In the genomic region with DNA sequence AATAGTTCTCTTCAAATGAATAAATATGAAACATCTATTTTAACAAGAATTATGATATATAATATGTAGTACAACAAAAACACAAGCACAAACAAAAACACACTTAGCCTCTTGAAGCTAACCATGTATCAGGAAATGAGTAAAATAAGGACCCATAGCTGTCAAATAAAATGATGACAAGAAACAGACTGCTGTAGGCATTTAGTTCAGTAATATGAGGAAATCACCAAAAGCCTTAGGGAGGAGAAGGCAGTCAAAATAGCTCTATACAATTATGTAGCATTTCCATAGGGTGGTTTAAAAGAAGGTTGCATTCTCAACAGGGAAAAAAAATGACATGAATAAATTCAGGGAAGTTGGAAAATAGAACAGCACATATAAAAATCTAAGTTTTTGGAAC, we compare ENCODE assay signal across 30 cellular contexts.
"Had no signal": no experiment of that assay in that cellular context is flagged by ENCODE, and none has a peak within 500 bp of the region (broad histone marks: within the 10 kb centered on the region; RNA-seq: fewer than 3 reads in every experiment).

No MANE protein-coding gene starts in this region.

- FAIRE-seq: islet of Langerhans, kidney, pancreas, urothelium cell line had no signal

- H3K4me1 ChIP-seq: heart left ventricle, left ventricle myocardium inferior, pancreas, prostate gland, right lobe of liver, stomach, testis, thyroid gland, transverse colon, upper lobe of right lung had no signal

- H3K36me3 ChIP-seq: heart left ventricle, left ventricle myocardium inferior, pancreas, prostate gland, right lobe of liver, stomach, thyroid gland, transverse colon, upper lobe of right lung had no signal

- DNase-seq: heart left ventricle; hypothalamus; immature natural killer cell; kidney; left colon; left ventricle myocardium inferior; midbrain; mucosa of descending colon; naive thymus-derived CD4-positive, alpha-beta T cell; nucleus accumbens; pancreas; posterior cingulate gyrus; retina; right lobe of liver; stimulated activated CD4-positive, alpha-beta T cell treated with anti-CD3 and anti-CD28 coated beads, Interleukin-12 subunit alpha, Interleukin-12 subunit beta, amount 100 ng/mL, for 4 hours; stimulated activated CD4-positive, alpha-beta T cell treated with anti-CD3 and anti-CD28 coated beads, Interleukin-15, amount 100 ng/mL, for 24 hours; stimulated activated CD4-positive, alpha-beta T cell treated with anti-CD3 and anti-CD28 coated beads, Interleukin-2, amount 100 ng/mL, for 24 hours; stimulated activated CD4-positive, alpha-beta T cell treated with anti-CD3 and anti-CD28 coated beads, Interleukin-4, amount 100 ng/mL, for 1 hour; stimulated activated naive B cell treated with anti-CD40 and anti-IgM and Interleukin-4, amounts not matched to agents 10 μg/mL and 1 μg/mL and 100 μg/mL, for 72 hours; stimulated activated naive CD8-positive, alpha-beta T cell treated with anti-CD3 and anti-CD28 coated beads, Interleukin-15, Interleukin-2, amounts not matched to agents 100 U/mL and 50 U/mL, for 24 hours; stomach; testis; thyroid gland; transverse colon; upper lobe of right lung had no signal

- H3K9me3 ChIP-seq: heart left ventricle, left ventricle myocardium inferior, mucosa of descending colon, pancreas, prostate gland, right lobe of liver, testis, thyroid gland, transverse colon, upper lobe of right lung had no signal

- H3K27me3 ChIP-seq: heart left ventricle, pancreas, right lobe of liver, stomach, testis, thyroid gland, transverse colon, upper lobe of right lung had no signal

- H3K27ac ChIP-seq: heart left ventricle, left ventricle myocardium inferior, pancreas, prostate gland, right lobe of liver, stomach, testis, thyroid gland, transverse colon, upper lobe of right lung had no signal

- ATAC-seq: heart left ventricle; left colon; mucosa of descending colon; naive thymus-derived CD4-positive, alpha-beta T cell; natural killer cell treated with Interleukin-12 subunit alpha and Interleukin-12 subunit beta and Interleukin-15 and Interleukin-18, amount 100 ng/mL, for 72 hours; pancreas; right lobe of liver; stimulated activated naive B cell treated with anti-CD40 and anti-IgM and Interleukin-4, amounts not matched to agents 10 μg/mL and 1 μg/mL and 100 μg/mL, for 72 hours; stimulated activated naive CD8-positive, alpha-beta T cell treated with anti-CD3 and anti-CD28 coated beads, Interleukin-15, Interleukin-2, amounts not matched to agents 100 U/mL and 50 U/mL, for 24 hours; upper lobe of right lung had no signal

- H3K4me3 ChIP-seq: heart left ventricle, left ventricle myocardium inferior, lung, mucosa of descending colon, pancreas, prostate gland, right lobe of liver, stomach, testis, thyroid gland, transverse colon, upper lobe of right lung had no signal
